In the genomic region with DNA sequence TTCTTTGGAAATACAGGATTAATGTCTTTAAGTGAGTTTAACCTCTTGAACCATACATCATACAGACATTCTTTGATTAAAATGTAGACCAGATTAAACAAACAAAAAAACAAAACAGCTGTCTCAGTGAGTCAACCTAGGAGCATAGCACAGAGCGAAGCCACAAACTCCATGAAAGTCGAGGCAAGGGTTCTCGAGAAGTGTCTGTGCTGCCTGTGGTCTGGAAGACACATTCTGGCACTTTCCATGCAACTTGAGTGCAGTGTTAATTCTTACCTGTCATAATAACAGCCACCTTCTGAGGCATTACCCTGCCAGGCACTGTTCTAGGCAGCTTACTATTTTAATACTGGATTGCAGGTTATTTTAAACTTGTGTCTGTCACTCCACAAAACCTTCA, we compare ENCODE assay signal across 1 cellular context.
TF ChIP-seq lines count a peak whose summit lies in the region.

No MANE protein-coding gene starts in this region.

TF ChIP-seq in WTC11, 78 proteins besides CTCF, POLR2A, EP300 and RAD21 (continued from another document):
- no peak for TF ChIP-seq KAT7 (CRISPR knock-in tag; IDR thresholded peaks at IDR 0.05; ENCODE audit: borderline replicate concordance)
- no peak for TF ChIP-seq ZNF138 (CRISPR knock-in tag; conservative IDR thresholded peaks at IDR 0.05)
- TF ChIP-seq ATF1 (CRISPR knock-in tag; IDR thresholded peaks at IDR 0.05) = no peak
- TF ChIP-seq, protein P1, sequence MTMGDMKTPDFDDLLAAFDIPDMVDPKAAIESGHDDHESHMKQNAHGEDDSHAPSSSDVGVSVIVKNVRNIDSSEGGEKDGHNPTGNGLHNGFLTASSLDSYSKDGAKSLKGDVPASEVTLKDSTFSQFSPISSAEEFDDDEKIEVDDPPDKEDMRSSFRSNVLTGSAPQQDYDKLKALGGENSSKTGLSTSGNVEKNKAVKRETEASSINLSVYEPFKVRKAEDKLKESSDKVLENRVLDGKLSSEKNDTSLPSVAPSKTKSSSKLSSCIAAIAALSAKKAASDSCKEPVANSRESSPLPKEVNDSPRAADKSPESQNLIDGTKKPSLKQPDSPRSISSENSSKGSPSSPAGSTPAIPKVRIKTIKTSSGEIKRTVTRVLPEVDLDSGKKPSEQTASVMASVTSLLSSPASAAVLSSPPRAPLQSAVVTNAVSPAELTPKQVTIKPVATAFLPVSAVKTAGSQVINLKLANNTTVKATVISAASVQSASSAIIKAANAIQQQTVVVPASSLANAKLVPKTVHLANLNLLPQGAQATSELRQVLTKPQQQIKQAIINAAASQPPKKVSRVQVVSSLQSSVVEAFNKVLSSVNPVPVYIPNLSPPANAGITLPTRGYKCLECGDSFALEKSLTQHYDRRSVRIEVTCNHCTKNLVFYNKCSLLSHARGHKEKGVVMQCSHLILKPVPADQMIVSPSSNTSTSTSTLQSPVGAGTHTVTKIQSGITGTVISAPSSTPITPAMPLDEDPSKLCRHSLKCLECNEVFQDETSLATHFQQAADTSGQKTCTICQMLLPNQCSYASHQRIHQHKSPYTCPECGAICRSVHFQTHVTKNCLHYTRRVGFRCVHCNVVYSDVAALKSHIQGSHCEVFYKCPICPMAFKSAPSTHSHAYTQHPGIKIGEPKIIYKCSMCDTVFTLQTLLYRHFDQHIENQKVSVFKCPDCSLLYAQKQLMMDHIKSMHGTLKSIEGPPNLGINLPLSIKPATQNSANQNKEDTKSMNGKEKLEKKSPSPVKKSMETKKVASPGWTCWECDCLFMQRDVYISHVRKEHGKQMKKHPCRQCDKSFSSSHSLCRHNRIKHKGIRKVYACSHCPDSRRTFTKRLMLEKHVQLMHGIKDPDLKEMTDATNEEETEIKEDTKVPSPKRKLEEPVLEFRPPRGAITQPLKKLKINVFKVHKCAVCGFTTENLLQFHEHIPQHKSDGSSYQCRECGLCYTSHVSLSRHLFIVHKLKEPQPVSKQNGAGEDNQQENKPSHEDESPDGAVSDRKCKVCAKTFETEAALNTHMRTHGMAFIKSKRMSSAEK (CRISPR knock-in tag; IDR thresholded peaks at IDR 0.05; ENCODE audit: borderline replicate concordance) = no peak
- TF ChIP-seq, protein P2, sequence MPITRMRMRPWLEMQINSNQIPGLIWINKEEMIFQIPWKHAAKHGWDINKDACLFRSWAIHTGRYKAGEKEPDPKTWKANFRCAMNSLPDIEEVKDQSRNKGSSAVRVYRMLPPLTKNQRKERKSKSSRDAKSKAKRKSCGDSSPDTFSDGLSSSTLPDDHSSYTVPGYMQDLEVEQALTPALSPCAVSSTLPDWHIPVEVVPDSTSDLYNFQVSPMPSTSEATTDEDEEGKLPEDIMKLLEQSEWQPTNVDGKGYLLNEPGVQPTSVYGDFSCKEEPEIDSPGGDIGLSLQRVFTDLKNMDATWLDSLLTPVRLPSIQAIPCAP (CRISPR knock-in tag; IDR thresholded peaks at IDR 0.05) = no peak
- no peak for TF ChIP-seq MAX (CRISPR knock-in tag; IDR thresholded peaks at IDR 0.05)
- TF ChIP-seq CREB1 (CRISPR knock-in tag; IDR thresholded peaks at IDR 0.05) = no peak
- TF ChIP-seq, protein P3, sequence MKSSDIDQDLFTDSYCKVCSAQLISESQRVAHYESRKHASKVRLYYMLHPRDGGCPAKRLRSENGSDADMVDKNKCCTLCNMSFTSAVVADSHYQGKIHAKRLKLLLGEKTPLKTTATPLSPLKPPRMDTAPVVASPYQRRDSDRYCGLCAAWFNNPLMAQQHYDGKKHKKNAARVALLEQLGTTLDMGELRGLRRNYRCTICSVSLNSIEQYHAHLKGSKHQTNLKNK (CRISPR knock-in tag; IDR thresholded peaks at IDR 0.05) = no peak
- TF ChIP-seq, protein P4, sequence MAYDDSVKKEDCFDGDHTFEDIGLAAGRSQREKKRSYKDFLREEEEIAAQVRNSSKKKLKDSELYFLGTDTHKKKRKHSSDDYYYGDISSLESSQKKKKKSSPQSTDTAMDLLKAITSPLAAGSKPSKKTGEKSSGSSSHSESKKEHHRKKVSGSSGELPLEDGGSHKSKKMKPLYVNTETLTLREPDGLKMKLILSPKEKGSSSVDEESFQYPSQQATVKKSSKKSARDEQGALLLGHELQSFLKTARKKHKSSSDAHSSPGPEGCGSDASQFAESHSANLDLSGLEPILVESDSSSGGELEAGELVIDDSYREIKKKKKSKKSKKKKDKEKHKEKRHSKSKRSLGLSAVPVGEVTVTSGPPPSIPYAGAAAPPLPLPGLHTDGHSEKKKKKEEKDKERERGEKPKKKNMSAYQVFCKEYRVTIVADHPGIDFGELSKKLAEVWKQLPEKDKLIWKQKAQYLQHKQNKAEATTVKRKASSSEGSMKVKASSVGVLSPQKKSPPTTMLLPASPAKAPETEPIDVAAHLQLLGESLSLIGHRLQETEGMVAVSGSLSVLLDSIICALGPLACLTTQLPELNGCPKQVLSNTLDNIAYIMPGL (CRISPR knock-in tag; IDR thresholded peaks at IDR 0.05) = no peak
- TF ChIP-seq SMAD3 (CRISPR knock-in tag; IDR thresholded peaks at IDR 0.05; ENCODE audit: borderline replicate concordance) = no peak
- TF ChIP-seq ZNF416 (CRISPR knock-in tag; IDR thresholded peaks at IDR 0.05) = no peak
- no peak for TF ChIP-seq TP53 (CRISPR knock-in tag; IDR thresholded peaks at IDR 0.05)
TF ChIP-seq in WTC11: peak in this region for 0.
